ENCODE assay signal across 9 cellular contexts in the genomic region with DNA sequence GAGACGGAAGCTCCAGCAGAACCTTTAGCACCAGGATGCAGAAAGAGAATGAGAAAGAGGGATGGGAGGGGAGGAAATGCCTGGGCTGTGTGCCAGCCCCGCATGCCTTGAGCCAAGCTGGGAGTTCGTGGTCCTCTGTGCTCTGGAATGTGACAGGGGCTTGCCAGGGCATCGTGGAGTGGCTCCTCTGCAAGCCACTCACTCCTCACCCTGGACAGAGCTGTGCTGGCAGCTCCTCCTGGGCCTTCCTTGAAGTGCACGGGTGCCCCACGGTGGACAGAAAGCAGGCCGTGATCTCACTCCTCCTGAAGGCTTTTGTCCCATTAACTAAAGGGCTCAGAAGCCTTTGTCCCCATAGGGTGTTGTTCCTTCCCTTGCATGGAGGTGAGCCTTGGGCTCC. TPM values are rescaled to one million over a fixed set of nuclear protein-coding genes. Genes with fewer than 3 reads are reported as not detected.
A peak's percentile ranks its signal among the peaks of the same experiment; 100 is the strongest.
DNase-seq lines count a peak whose midpoint lies in the region; ATAC-seq and TF ChIP-seq lines count a peak whose summit lies in the region.
"Had no signal": no experiment of that assay in that cellular context is flagged by ENCODE, and none has a peak within 500 bp of the region (broad histone marks: within the 10 kb centered on the region; RNA-seq: fewer than 3 reads in every experiment).

No MANE protein-coding gene starts in this region.

- no peak for ATAC-seq in activated naive CD4-positive, alpha-beta T cell treated with anti-CD3 and anti-CD28 coated beads, Interleukin-2, amount 50 U/mL, for 72 hours
- ATAC-seq in gastroesophageal sphincter, result peak; percentile 90
- ATAC-seq in GM21529 (IDR thresholded peaks at IDR 0.05; ENCODE audit: unreplicated experiment), result no peak
- ATAC-seq in GM21515 (IDR thresholded peaks at IDR 0.05; ENCODE audit: unreplicated experiment), result no peak

- TF ChIP-seq POLR2A in gastroesophageal sphincter (IDR thresholded peaks at IDR 0.05), result no peak

- peaks cover 1% of the 10 kb centered on the region for H3K9me3 Mint-ChIP-seq in activated naive CD4-positive, alpha-beta T cell treated with anti-CD3 and anti-CD28 coated beads for 36 hours
- H3K9me3 Mint-ChIP-seq in activated naive CD4-positive, alpha-beta T cell treated with anti-CD3 and anti-CD28 coated beads, Interleukin-2, amount 50 U/mL, for 72 hours, result peaks cover 0 to 5% of the 10 kb centered on the region in 2 donors

- H3K27ac ChIP-seq in SJCRH30 (no peak overlapping the region), gastroesophageal sphincter (peak overlapping the region in 3 of 4 donors; percentile 34 to 68 (median 46))

- H3K4me1 ChIP-seq in SJCRH30, result no peaks in the 10 kb centered on the region
- H3K4me1 ChIP-seq in gastroesophageal sphincter, result peaks cover 0 to 28% (median 16%) of the 10 kb centered on the region in 3 donors

- H3K27ac Mint-ChIP-seq in activated naive CD4-positive, alpha-beta T cell treated with anti-CD3 and anti-CD28 coated beads for 36 hours, result no peak overlapping the region
- H3K27ac Mint-ChIP-seq in activated naive CD4-positive, alpha-beta T cell treated with anti-CD3 and anti-CD28 coated beads, Interleukin-2, amount 50 U/mL, for 72 hours, result peak overlapping the region in 1 of 2 donors; percentile 22

- peak; percentile 36 to 85 (median 78) for TF ChIP-seq CTCF in gastroesophageal sphincter (IDR thresholded peaks at IDR 0.05)

- WGBS in gastroesophageal sphincter (ENCODE audit: low coverage in 1 of 2), 2 donors, result 0% methylated on average over 1 to 3 of the region's 7 CpGs

- H3K4me3 Mint-ChIP-seq in activated naive CD4-positive, alpha-beta T cell treated with anti-CD3 and anti-CD28 coated beads for 36 hours, result no peak overlapping the region

- peaks cover 3% of the 10 kb centered on the region for H3K27me3 Mint-ChIP-seq in activated naive CD4-positive, alpha-beta T cell treated with anti-CD3 and anti-CD28 coated beads for 36 hours (ENCODE audit: low read depth)

- H3K27me3 ChIP-seq in SJCRH30, result 0 out of 2 replicates have a peak, but pooled peaks cover 6% of the 10 kb centered on the region
- no peaks in the 10 kb centered on the region for H3K27me3 ChIP-seq in gastroesophageal sphincter

- TF ChIP-seq EP300 in gastroesophageal sphincter (IDR thresholded peaks at IDR 0.05), result no peak

- H3K36me3 Mint-ChIP-seq in activated naive CD4-positive, alpha-beta T cell treated with anti-CD3 and anti-CD28 coated beads for 36 hours (ENCODE audit: low read depth), result no peaks in the 10 kb centered on the region
- H3K36me3 Mint-ChIP-seq in activated naive CD4-positive, alpha-beta T cell treated with anti-CD3 and anti-CD28 coated beads, Interleukin-2, amount 50 U/mL, for 72 hours, result no peaks in the 10 kb centered on the region

- H3K36me3 ChIP-seq in SJCRH30, result no peaks in the 10 kb centered on the region
- no peaks in the 10 kb centered on the region for H3K36me3 ChIP-seq in gastroesophageal sphincter

- intact Hi-C loops in activated naive CD4-positive, alpha-beta T cell treated with anti-CD3 and anti-CD28 coated beads for 36 hours (cut with micrococcal nuclease), result loop anchor here (5.0 kb wide), 1 partner anchor 98 kb away; no protein-coding TSS in a partner anchor

- CTCF ChIA-PET in activated naive CD4-positive, alpha-beta T cell treated with anti-CD3 and anti-CD28 coated beads for 36 hours (lab: Charles Lee), result interaction anchor here (1.3 to 2.4 kb wide), 3 partner anchors 102 to 173 kb away, joined by 4 to 12 read pairs (median 4); no protein-coding TSS in a partner anchor

- peak; percentile 14 for DNase-seq in activated naive CD4-positive, alpha-beta T cell treated with anti-CD3 and anti-CD28 coated beads for 36 hours
- DNase-seq in activated naive CD4-positive, alpha-beta T cell treated with anti-CD3 and anti-CD28 coated beads, Interleukin-2, amount 50 U/mL, for 72 hours (ENCODE audit: low spot score in 2 of 2), result no peak
- DNase-seq in SJCRH30 (peak; percentile 46 to 47), pons (ENCODE audit: low spot score) (peak; percentile 73), activated T-cell treated with anti-CD3 and anti-CD28 coated beads for 4 hours (no peak)

- H3K4me1 Mint-ChIP-seq in activated naive CD4-positive, alpha-beta T cell treated with anti-CD3 and anti-CD28 coated beads for 36 hours (ENCODE audit: low read depth), result no peaks in the 10 kb centered on the region

- H3K9me3 ChIP-seq in SJCRH30 (replicated peaks) (peaks cover 6% of the 10 kb centered on the region; the same call in 1 of the 2 replicates), gastroesophageal sphincter (peaks cover 0 to 10% (median 0%) of the 10 kb centered on the region in 3 donors)

- H3K4me3 ChIP-seq in SJCRH30 (no peak overlapping the region), gastroesophageal sphincter (no peak overlapping the region)

RNA-seq across cellular contexts. Expression of gene PRELP, which starts 34.8 kb away (rescaled TPM):
- not detected for total RNA-seq in activated naive CD4-positive, alpha-beta T cell treated with anti-CD3 and anti-CD28 coated beads for 36 hours
- total RNA-seq in activated naive CD4-positive, alpha-beta T cell treated with anti-CD3 and anti-CD28 coated beads, Interleukin-2, amount 50 U/mL, for 72 hours, result under 1 TPM in 1 of 2 donors, not detected in 1; 0.07 TPM
- total RNA-seq in SJCRH30 (2014; rRNA removed; shearing (Covaris generic)), result not detected in 2 replicates
- total RNA-seq in gastroesophageal sphincter, result 100 to 1,000 TPM in 1 of 4 donors, 10 to 100 TPM in 3; 63.9 to 149 (median 66.1) TPM

RNA-seq across cellular contexts. Expression of gene OPTC, which starts 53.2 kb away (rescaled TPM):
- not detected for total RNA-seq in activated naive CD4-positive, alpha-beta T cell treated with anti-CD3 and anti-CD28 coated beads for 36 hours
- total RNA-seq in activated naive CD4-positive, alpha-beta T cell treated with anti-CD3 and anti-CD28 coated beads, Interleukin-2, amount 50 U/mL, for 72 hours, result not detected
- not detected in 2 replicates for total RNA-seq in SJCRH30 (2014; rRNA removed; shearing (Covaris generic))
- not detected for total RNA-seq in gastroesophageal sphincter
- total RNA-seq: temporal lobe had no signal

Comparison
In these comparisons a context has a peak if more than half of its experiments do, and no peak if none do; other contexts are left out.
1. DNase-seq: peak in activated naive CD4-positive, alpha-beta T cell treated with anti-CD3 and anti-CD28 coated beads for 36 hours (single experiment), SJCRH30 (2 of 2) and pons (single experiment); none in activated naive CD4-positive, alpha-beta T cell treated with anti-CD3 and anti-CD28 coated beads, Interleukin-2, amount 50 U/mL, for 72 hours (0 of 2) and activated T-cell treated with anti-CD3 and anti-CD28 coated beads for 4 hours (single experiment).
2. RNA of gene PRELP, which starts 34.8 kb away (total RNA-seq): 63.9 to 149 TPM in gastroesophageal sphincter; 0.07 TPM in activated naive CD4-positive, alpha-beta T cell treated with anti-CD3 and anti-CD28 coated beads, Interleukin-2, amount 50 U/mL, for 72 hours, not detected in activated naive CD4-positive, alpha-beta T cell treated with anti-CD3 and anti-CD28 coated beads for 36 hours and not detected in SJCRH30; every median in the first group is over 10 times any median in the second.